In genomic region chr11:26837154-26837553, GRCh38 we compare ENCODE assay signal across 22 cellular contexts.
DNase-seq lines count a peak whose midpoint lies in the region; ATAC-seq, FAIRE-seq and TF ChIP-seq lines count a peak whose summit lies in the region.
"Had no signal": no experiment of that assay in that cellular context is flagged by ENCODE, and none has a peak within 500 bp of the region (broad histone marks: within the 10 kb centered on the region; RNA-seq: fewer than 3 reads in every experiment).

No MANE protein-coding gene starts in this region.

- ATAC-seq in HG02870 (IDR thresholded peaks at IDR 0.05; ENCODE audit: unreplicated experiment): no peak
- no peak for ATAC-seq in activated T-cell treated with anti-CD3 and anti-CD28 coated beads, Interleukin-2, amount 50 U/mL, for 72 hours (replicated peaks in 1 of 2)
- no peak for ATAC-seq in GM18519 (IDR thresholded peaks at IDR 0.05; ENCODE audit: low FRiP score, unreplicated experiment)

- peak overlapping the region; percentile 2 to 55 for H3K27ac ChIP-seq in kidney (ENCODE audit: low read depth in 2 of 2, low read length in 2 of 2)
- H3K27ac ChIP-seq: 22Rv1, BLaER1, GM23248 had no signal

- no peak for TF ChIP-seq CTCF in kidney (IDR thresholded peaks at IDR 0.05; ENCODE audit: borderline replicate concordance, extremely low read depth, insufficient read depth)

- no peak overlapping the region for H3K9ac ChIP-seq in kidney (ENCODE audit: low read length in 2 of 2)
- H3K9ac ChIP-seq: BLaER1, GM23248 had no signal

- peaks cover under 1 to 15% of the 10 kb centered on the region in 2 donors for H3K4me1 ChIP-seq in kidney (ENCODE audit: control insufficient read depth in 1 of 2, insufficient read depth in 1 of 2, low read depth in 1 of 2, low read length in 2 of 2)
- H3K4me1 ChIP-seq: BLaER1 had no signal

- H3K27me3 Mint-ChIP-seq in activated T-cell treated with anti-CD3 and anti-CD28 coated beads, Interleukin-2, amount 50 U/mL, for 72 hours (ENCODE audit: low read depth): no peaks in the 10 kb centered on the region
- H3K27me3 Mint-ChIP-seq: B cell; CD4-positive, alpha-beta T cell; CD8-positive, alpha-beta memory T cell had no signal

- no peaks in the 10 kb centered on the region for H3K36me3 Mint-ChIP-seq in activated T-cell treated with anti-CD3 and anti-CD28 coated beads, Interleukin-2, amount 50 U/mL, for 72 hours (ENCODE audit: insufficient read depth in 2 of 2)
- H3K36me3 Mint-ChIP-seq: CD14-positive monocyte; CD8-positive, alpha-beta memory T cell had no signal

- H3K4me1 Mint-ChIP-seq in activated T-cell treated with anti-CD3 and anti-CD28 coated beads, Interleukin-2, amount 50 U/mL, for 72 hours (ENCODE audit: low read depth): no peaks in the 10 kb centered on the region
- H3K4me1 Mint-ChIP-seq: B cell; CD14-positive monocyte; CD8-positive, alpha-beta memory T cell had no signal

- FAIRE-seq in kidney (lab: Jason Lieb, UNC): peak; percentile 30
- FAIRE-seq: A204.1, GM12892, GM19239, H1 had no signal

- peak; percentile 37 for DNase-seq in NCI-H1105 (lab: John Stamatoyannopoulos, UW)
- no peak for DNase-seq in kidney
- DNase-seq in left kidney (ENCODE audit: low read depth, low spot score): peak; percentile 3
- no peak for DNase-seq in activated T-cell treated with anti-CD3 and anti-CD28 coated beads, Interleukin-2, amount 50 U/mL, for 72 hours
- DNase-seq: Calu3; CD4-positive, alpha-beta T cell; CD8-positive, alpha-beta memory T cell; DMS53; DMS79 treated with DMSO at 0.1 percent for 48 hours; GM23248; H7; HCEC 1CT had no signal

- H3K9me3 ChIP-seq in kidney (ENCODE audit: control insufficient read depth in 1 of 2, low read length in 2 of 2): no peaks in the 10 kb centered on the region
- H3K9me3 ChIP-seq: BLaER1 had no signal

- no peak overlapping the region for H3K4me3 Mint-ChIP-seq in activated T-cell treated with anti-CD3 and anti-CD28 coated beads, Interleukin-2, amount 50 U/mL, for 72 hours
- H3K4me3 Mint-ChIP-seq: B cell; CD14-positive monocyte; CD4-positive, alpha-beta T cell; CD8-positive, alpha-beta memory T cell had no signal

- H3K36me3 ChIP-seq in kidney (ENCODE audit: control insufficient read depth in 1 of 2, insufficient read depth in 2 of 2, low read length in 2 of 2): no peaks in the 10 kb centered on the region
- H3K36me3 ChIP-seq: BLaER1 had no signal

- intact Hi-C loops in kidney (cut with DNase I): no loop called here

- H3K4me3 ChIP-seq in kidney (ENCODE audit: low read length in 2 of 2): no peak overlapping the region
- H3K4me3 ChIP-seq: BLaER1, GM23248 had no signal

- H3K27ac Mint-ChIP-seq in activated T-cell treated with anti-CD3 and anti-CD28 coated beads, Interleukin-2, amount 50 U/mL, for 72 hours: no peak overlapping the region
- H3K27ac Mint-ChIP-seq: B cell; CD14-positive monocyte; CD4-positive, alpha-beta T cell; CD8-positive, alpha-beta memory T cell had no signal

- peaks cover 2 to 4% of the 10 kb centered on the region in 2 donors for H3K9me3 Mint-ChIP-seq in activated T-cell treated with anti-CD3 and anti-CD28 coated beads, Interleukin-2, amount 50 U/mL, for 72 hours

Comparison
In these comparisons a context has a peak if more than half of its experiments do, and no peak if none do; other contexts are left out.
1. DNase-seq: peak in NCI-H1105 (single experiment) and left kidney (single experiment); none in kidney (single experiment) and activated T-cell treated with anti-CD3 and anti-CD28 coated beads, Interleukin-2, amount 50 U/mL, for 72 hours (0 of 2).